23 cellular contexts compared by ENCODE assay signal in the genomic region with DNA sequence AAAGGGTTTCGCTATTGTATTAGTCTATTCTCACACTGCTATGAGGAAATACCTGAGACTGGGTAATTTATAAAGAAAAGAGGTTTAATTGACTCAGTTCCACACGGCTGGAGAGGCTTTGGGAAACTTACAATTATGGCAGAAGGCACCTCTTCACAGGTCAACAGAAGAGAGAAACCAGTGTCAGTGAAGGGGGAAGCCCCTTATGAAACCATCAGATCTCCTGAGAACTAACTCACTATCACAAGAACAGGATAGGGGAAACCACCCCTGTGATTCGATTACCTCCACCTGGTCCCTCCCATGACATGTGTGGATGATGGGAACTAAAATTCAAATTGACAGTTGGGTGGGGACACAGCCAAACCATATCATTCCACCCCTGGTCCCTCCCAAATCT.
"Had no signal": no experiment of that assay in that cellular context is flagged by ENCODE, and none has a peak within 500 bp of the region (broad histone marks: within the 10 kb centered on the region; RNA-seq: fewer than 3 reads in every experiment).

No MANE protein-coding gene starts in this region.

- H3K27ac Mint-ChIP-seq: dendritic cell treated with granulocyte-macrophage colony-stimulating factor and Interleukin-4, amounts not matched to agents 40 ng/mL and 50 ng/mL, for 4 days; effector memory CD8-positive, alpha-beta T cell; endodermal cell; mesothelial cell of epicardium had no signal

- H3K36me3 Mint-ChIP-seq: mesothelial cell of epicardium had no signal

- H3K4me1 ChIP-seq: colonic mucosa, esophagus squamous epithelium, gastrocnemius medialis, heart right ventricle, left lung, lower lobe of right lung had no signal

- H3K4me3 ChIP-seq: colonic mucosa, esophagus squamous epithelium, gastrocnemius medialis, heart right ventricle, left lung, lower lobe of right lung had no signal

- H3K4me1 Mint-ChIP-seq: mesothelial cell of epicardium had no signal

- H3K9me3 Mint-ChIP-seq: endodermal cell had no signal

- H3K27ac ChIP-seq: colonic mucosa, epithelial cell of prostate, esophagus squamous epithelium, gastrocnemius medialis, heart right ventricle, left lung, lower lobe of right lung had no signal

- H3K36me3 ChIP-seq: colonic mucosa, esophagus squamous epithelium, gastrocnemius medialis, heart right ventricle, left lung, lower lobe of right lung had no signal

- H3K4me3 Mint-ChIP-seq: dendritic cell treated with granulocyte-macrophage colony-stimulating factor and Interleukin-4, amounts not matched to agents 40 ng/mL and 50 ng/mL, for 4 days; effector memory CD8-positive, alpha-beta T cell; endodermal cell; mesothelial cell of epicardium had no signal

- DNase-seq: colonic mucosa; cortex of kidney; effector CD8-positive, alpha-beta T cell; effector memory CD8-positive, alpha-beta T cell; endodermal cell; erythroblast; esophagus squamous epithelium; foreskin fibroblast; foreskin melanocyte; gastrocnemius medialis; glutamatergic neuron; head of caudate nucleus; heart right ventricle; hippocampal formation; left cardiac atrium; left ventricle myocardium superior; lower lobe of right lung; mesenchymal stem cell had no signal

- H3K27me3 Mint-ChIP-seq: dendritic cell treated with granulocyte-macrophage colony-stimulating factor and Interleukin-4, amounts not matched to agents 40 ng/mL and 50 ng/mL, for 4 days; effector memory CD8-positive, alpha-beta T cell had no signal

- ATAC-seq: effector memory CD8-positive, alpha-beta T cell; esophagus mucosa; gastrocnemius medialis; heart right ventricle; left cardiac atrium; left lung; left ventricle myocardium superior; lower lobe of right lung had no signal

- H3K27me3 ChIP-seq: colonic mucosa, esophagus squamous epithelium, gastrocnemius medialis, heart right ventricle, left lung had no signal

- H3K9me3 ChIP-seq: colonic mucosa, esophagus squamous epithelium, gastrocnemius medialis, lower lobe of right lung had no signal
